8 cellular contexts compared by ENCODE assay signal in genomic region chr13:79451500-79451962, GRCh38. TPM values are rescaled to one million over a fixed set of nuclear protein-coding genes. Genes with fewer than 3 reads are reported as not detected.
DNase-seq lines count a peak whose midpoint lies in the region; ATAC-seq lines count a peak whose summit lies in the region.

No MANE protein-coding gene starts in this region.

- H3K4me3 Mint-ChIP-seq in activated T-cell treated with anti-CD3 and anti-CD28 coated beads, Interleukin-2, amount 50 U/mL, for 4 hours = peak overlapping the region; percentile 66

- H3K27me3 Mint-ChIP-seq in activated T-cell treated with anti-CD3 and anti-CD28 coated beads, Interleukin-2, amount 50 U/mL, for 4 hours (ENCODE audit: low read depth) = no peaks in the 10 kb centered on the region

- ATAC-seq in GM18870 (IDR thresholded peaks at IDR 0.05; ENCODE audit: unreplicated experiment) (peak; percentile 98), HG02884 (IDR thresholded peaks at IDR 0.05; ENCODE audit: unreplicated experiment) (peak; percentile 99)
- peak; percentile 98 for ATAC-seq in activated T-cell treated with anti-CD3 and anti-CD28 coated beads, Interleukin-2, amount 50 U/mL, for 4 hours

- H3K4me1 Mint-ChIP-seq in activated T-cell treated with anti-CD3 and anti-CD28 coated beads, Interleukin-2, amount 50 U/mL, for 4 hours (ENCODE audit: low read depth) = peaks cover 70% of the 10 kb centered on the region

- H3K36me3 Mint-ChIP-seq in activated T-cell treated with anti-CD3 and anti-CD28 coated beads, Interleukin-2, amount 50 U/mL, for 4 hours (ENCODE audit: insufficient read depth) = no peaks in the 10 kb centered on the region

- DNase-seq in OCI-M1 (lab: John Stamatoyannopoulos, UW) (peak; percentile 95), hepatic stellate cell (ENCODE audit: low spot score) (peak; percentile 41), cerebellum (ENCODE audit: low spot score) (no peak), occipital lobe (lab: John Stamatoyannopoulos, UW) (no peak)
- peak; percentile 92 for DNase-seq in activated T-cell treated with anti-CD3 and anti-CD28 coated beads, Interleukin-2, amount 50 U/mL, for 4 hours
- peak; percentile 78 for DNase-seq in stimulated activated CD8-positive, alpha-beta memory T cell treated with anti-CD3 and anti-CD28 coated beads, Interleukin-12 subunit alpha, Interleukin-12 subunit beta, amount 100 ng/mL, for 4 hours (ENCODE audit: low read depth)

- H3K9me3 Mint-ChIP-seq in activated T-cell treated with anti-CD3 and anti-CD28 coated beads, Interleukin-2, amount 50 U/mL, for 4 hours = peaks cover 5% of the 10 kb centered on the region

RNA-seq across cellular contexts. Expression of gene NDFIP2, which starts 29.4 kb away (rescaled TPM):
- total RNA-seq in activated T-cell treated with anti-CD3 and anti-CD28 coated beads, Interleukin-2, amount 50 U/mL, for 4 hours = 100 to 1,000 TPM; 248 to 281 (median 274) TPM
- total RNA-seq in cerebellum = 28.9 TPM
- 84.1 TPM for total RNA-seq in occipital lobe

RNA-seq across cellular contexts. Expression of gene RBM26, which starts 45.5 kb away (rescaled TPM):
- total RNA-seq in activated T-cell treated with anti-CD3 and anti-CD28 coated beads, Interleukin-2, amount 50 U/mL, for 4 hours = 10 to 100 TPM; 58.2 to 65.1 (median 63.6) TPM
- total RNA-seq in cerebellum (71.5 TPM), occipital lobe (79.5 TPM)

Comparison
In these comparisons a context has a peak if more than half of its experiments do, and no peak if none do; other contexts are left out.
1. DNase-seq: peak in OCI-M1 (single experiment), activated T-cell treated with anti-CD3 and anti-CD28 coated beads, Interleukin-2, amount 50 U/mL, for 4 hours (single experiment), hepatic stellate cell (single experiment) and stimulated activated CD8-positive, alpha-beta memory T cell treated with anti-CD3 and anti-CD28 coated beads, Interleukin-12 subunit alpha, Interleukin-12 subunit beta, amount 100 ng/mL, for 4 hours (single experiment); none in cerebellum (single experiment) and occipital lobe (single experiment).
2. Peak in every context shown above with its lines, with median percentiles within 50 percentile points of each other: ATAC-seq.